ENCODE assay signal across 1 cellular context in genomic region chr14:26917086-26917485, GRCh38.
TF ChIP-seq lines count a peak whose summit lies in the region.

No MANE protein-coding gene starts in this region.

TF ChIP-seq in IMR-90, 13 proteins besides CTCF, POLR2A, EP300 and RAD21 (continued from another document):
- TF ChIP-seq NFE2L2 (IDR thresholded peaks at IDR 0.05; ENCODE audit: low read depth, low read length), result no peak
TF ChIP-seq in IMR-90: peak in this region for 0.
